ENCODE assay signal across 1 cellular context in the genomic region with DNA sequence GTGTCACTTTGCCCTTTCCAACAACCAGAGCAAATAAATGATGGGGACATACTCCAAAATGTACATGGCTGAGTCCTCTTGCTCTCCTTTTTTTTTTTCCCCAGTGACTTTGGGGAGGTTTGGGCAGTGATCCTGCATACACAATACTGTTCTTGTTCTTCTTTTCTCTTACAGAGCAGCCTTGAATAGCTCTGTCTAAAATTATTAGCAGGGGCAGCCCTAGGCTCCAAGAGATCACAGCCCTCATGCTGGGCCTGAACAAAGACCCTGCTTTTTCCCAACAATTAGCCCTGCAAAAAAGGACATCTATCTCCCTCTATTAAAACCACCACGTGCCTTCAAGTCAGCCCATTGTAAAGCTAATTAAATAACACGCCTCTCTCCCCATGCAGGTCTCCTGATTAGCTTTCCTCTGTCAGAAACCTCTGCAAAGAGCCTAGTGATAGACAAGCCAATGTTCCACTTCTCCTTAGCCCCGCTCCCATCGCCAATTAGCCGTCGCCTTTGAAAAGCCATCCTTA.
TF ChIP-seq lines count a peak whose summit lies in the region.

No MANE protein-coding gene starts in this region.

TF ChIP-seq in WTC11, 78 proteins besides CTCF, POLR2A, EP300 and RAD21 (continued from another document):
- TF ChIP-seq ETV6 (CRISPR knock-in tag; IDR thresholded peaks at IDR 0.05) (peak; percentile 17; the same call in 1 of the 2 replicates), USF1 (CRISPR knock-in tag; IDR thresholded peaks at IDR 0.05) (peak; percentile 76; the same call in 1 of the 2 replicates), ZNF396 (CRISPR knock-in tag; IDR thresholded peaks at IDR 0.05; ENCODE audit: borderline replicate concordance) (no peak)
- TF ChIP-seq, protein P1, sequence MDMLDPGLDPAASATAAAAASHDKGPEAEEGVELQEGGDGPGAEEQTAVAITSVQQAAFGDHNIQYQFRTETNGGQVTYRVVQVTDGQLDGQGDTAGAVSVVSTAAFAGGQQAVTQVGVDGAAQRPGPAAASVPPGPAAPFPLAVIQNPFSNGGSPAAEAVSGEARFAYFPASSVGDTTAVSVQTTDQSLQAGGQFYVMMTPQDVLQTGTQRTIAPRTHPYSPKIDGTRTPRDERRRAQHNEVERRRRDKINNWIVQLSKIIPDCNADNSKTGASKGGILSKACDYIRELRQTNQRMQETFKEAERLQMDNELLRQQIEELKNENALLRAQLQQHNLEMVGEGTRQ (CRISPR knock-in tag; IDR thresholded peaks at IDR 0.05) = peak; percentile 77
- TF ChIP-seq, protein P2, sequence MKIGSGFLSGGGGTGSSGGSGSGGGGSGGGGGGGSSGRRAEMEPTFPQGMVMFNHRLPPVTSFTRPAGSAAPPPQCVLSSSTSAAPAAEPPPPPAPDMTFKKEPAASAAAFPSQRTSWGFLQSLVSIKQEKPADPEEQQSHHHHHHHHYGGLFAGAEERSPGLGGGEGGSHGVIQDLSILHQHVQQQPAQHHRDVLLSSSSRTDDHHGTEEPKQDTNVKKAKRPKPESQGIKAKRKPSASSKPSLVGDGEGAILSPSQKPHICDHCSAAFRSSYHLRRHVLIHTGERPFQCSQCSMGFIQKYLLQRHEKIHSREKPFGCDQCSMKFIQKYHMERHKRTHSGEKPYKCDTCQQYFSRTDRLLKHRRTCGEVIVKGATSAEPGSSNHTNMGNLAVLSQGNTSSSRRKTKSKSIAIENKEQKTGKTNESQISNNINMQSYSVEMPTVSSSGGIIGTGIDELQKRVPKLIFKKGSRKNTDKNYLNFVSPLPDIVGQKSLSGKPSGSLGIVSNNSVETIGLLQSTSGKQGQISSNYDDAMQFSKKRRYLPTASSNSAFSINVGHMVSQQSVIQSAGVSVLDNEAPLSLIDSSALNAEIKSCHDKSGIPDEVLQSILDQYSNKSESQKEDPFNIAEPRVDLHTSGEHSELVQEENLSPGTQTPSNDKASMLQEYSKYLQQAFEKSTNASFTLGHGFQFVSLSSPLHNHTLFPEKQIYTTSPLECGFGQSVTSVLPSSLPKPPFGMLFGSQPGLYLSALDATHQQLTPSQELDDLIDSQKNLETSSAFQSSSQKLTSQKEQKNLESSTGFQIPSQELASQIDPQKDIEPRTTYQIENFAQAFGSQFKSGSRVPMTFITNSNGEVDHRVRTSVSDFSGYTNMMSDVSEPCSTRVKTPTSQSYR (CRISPR knock-in tag; IDR thresholded peaks at IDR 0.05) = no peak
